In genomic region chr15:77901921-77902750, GRCh38 we compare ENCODE assay signal across 1 cellular context.
TF ChIP-seq lines count a peak whose summit lies in the region.

No MANE protein-coding gene starts in this region.

TF ChIP-seq in H1, 55 proteins besides CTCF, POLR2A, EP300 and RAD21 (continued from another document):
- TF ChIP-seq CHD7 (IDR thresholded peaks at IDR 0.05; ENCODE audit: insufficient replicate concordance, low read length), result no peak
